ENCODE assay signal across 7 cellular contexts in the genomic region with DNA sequence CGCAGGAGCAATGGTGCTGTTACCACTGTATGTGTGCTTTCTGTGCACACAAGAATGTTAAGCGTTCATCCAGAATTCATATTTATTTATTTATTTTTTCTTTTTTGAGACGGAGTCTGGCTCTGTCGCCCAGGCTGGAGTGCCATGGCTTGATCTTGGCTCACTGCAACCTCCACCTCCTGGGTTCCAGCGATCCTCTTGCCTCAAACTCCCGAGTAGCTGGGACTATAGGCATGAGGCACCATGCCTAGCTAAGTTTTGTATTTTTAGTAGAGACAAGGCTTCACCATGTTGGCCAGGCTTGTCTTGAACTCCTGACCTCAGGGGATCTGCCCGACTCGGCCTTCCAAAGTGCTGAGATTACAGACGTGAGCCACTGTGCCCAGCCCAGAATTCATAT.
DNase-seq lines count a peak whose midpoint lies in the region; ATAC-seq and TF ChIP-seq lines count a peak whose summit lies in the region.
"Not testable (repeated sequence)": the region's sequence is repeated elsewhere in the genome, so short reads cannot be mapped to it uniquely, and the experiment has no call there.

No MANE protein-coding gene starts in this region.

- H2BK20ac ChIP-seq in IMR-90 (ENCODE audit: low read depth, low read length): peak overlapping the region; percentile 83

- peak overlapping the region; percentile 79 for H3K27ac Mint-ChIP-seq in chondrocyte (ENCODE audit: unreplicated experiment)

- H3K18ac ChIP-seq in IMR-90 (ENCODE audit: low read depth, low read length) (peak overlapping the region; percentile 99), mesenchymal stem cell (ENCODE audit: low read depth in 1 of 2, low read length in 2 of 2) (peak overlapping the region; percentile 10 to 41)

- peak overlapping the region; percentile 63 for H3K4me2 ChIP-seq in IMR-90 (ENCODE audit: low read depth, low read length)
- H3K4me2 ChIP-seq in mesenchymal stem cell (ENCODE audit: low read length, poor library complexity, severe bottlenecking): not testable (repeated sequence)

- H3K36me3 ChIP-seq in IMR-90 (ENCODE audit: control insufficient read depth, insufficient read depth, low read length); heart right ventricle; mesenchymal stem cell (ENCODE audit: control insufficient read depth in 1 of 2, insufficient read depth in 2 of 2, low read depth in 1 of 2, low read length in 2 of 2); thoracic aorta: not testable (repeated sequence)

- H3K79me1 ChIP-seq in IMR-90 (ENCODE audit: low read depth in 1 of 2, low read length in 2 of 2): peaks cover 16 to 43% of the 10 kb centered on the region in 2 experiments
- not testable (repeated sequence) for H3K79me1 ChIP-seq in mesenchymal stem cell (replicated peaks; ENCODE audit: low read length, poor library complexity, severe bottlenecking)

- not testable (repeated sequence) for TF ChIP-seq POLR2A in IMR-90 (IDR thresholded peaks at IDR 0.05; ENCODE audit: low read depth, low read length)

- H3K27me3 Mint-ChIP-seq in chondrocyte (ENCODE audit: low read depth): not testable (repeated sequence)

- peak overlapping the region; percentile 86 for H2AK5ac ChIP-seq in IMR-90 (ENCODE audit: low read depth, low read length)
- H2AK5ac ChIP-seq in mesenchymal stem cell (ENCODE audit: low read length, severe bottlenecking): not testable (repeated sequence)

- not testable (repeated sequence) for TF ChIP-seq RAD21 in IMR-90 (IDR thresholded peaks at IDR 0.05; ENCODE audit: low read length)

- not testable (repeated sequence) for H3K4me3 Mint-ChIP-seq in chondrocyte (ENCODE audit: unreplicated experiment)

- H2AK9ac ChIP-seq in IMR-90 (replicated peaks; ENCODE audit: low read depth, low read length, poor library complexity): not testable (repeated sequence)

- H3K9ac ChIP-seq in IMR-90 (ENCODE audit: low read depth, low read length): peak overlapping the region; percentile 49
- peak overlapping the region; percentile 72 for H3K9ac ChIP-seq in mesenchymal stem cell (ENCODE audit: low read length)

- peaks cover 24% of the 10 kb centered on the region for H3K4me1 ChIP-seq in IMR-90 (ENCODE audit: control insufficient read depth, insufficient read depth, low read length)
- H3K4me1 ChIP-seq in heart right ventricle: peaks cover 7 to 42% (median 29%) of the 10 kb centered on the region in 9 donors
- not testable (repeated sequence) for H3K4me1 ChIP-seq in mesenchymal stem cell (ENCODE audit: control insufficient read depth, insufficient read depth, low read depth, low read length)
- H3K4me1 ChIP-seq in thoracic aorta (ENCODE audit: control insufficient read depth in 1 of 2, low read depth in 2 of 2): peaks cover 12 to 26% of the 10 kb centered on the region in 2 donors

- not testable (repeated sequence) for DNase-seq in IMR-90; chondrocyte (ENCODE audit: low spot score); heart right ventricle; mesenchymal stem cell; sciatic nerve (ENCODE audit: low spot score); thoracic aorta (ENCODE audit: low spot score)

- POLR2A ChIA-PET in IMR-90 (lab: Charles Lee; ENCODE audit: unreplicated experiment): interaction anchor here (0.9 to 1.3 kb wide), 4 partner anchors 81 to 206 kb away, joined by 3 to 5 read pairs (median 4); a partner anchor contains a TSS

- H3K4me1 Mint-ChIP-seq in chondrocyte (ENCODE audit: low read depth): peaks cover 42% of the 10 kb centered on the region

- CTCF ChIA-PET in IMR-90 (lab: Yijun Ruan, JAX): interaction anchor here (1.3 kb wide), 1 partner anchor 18 kb away, joined by 3 read pairs; no protein-coding TSS in a partner anchor

- H2AFZ ChIP-seq in IMR-90 (replicated peaks; ENCODE audit: low read length, poor library complexity); mesenchymal stem cell (ENCODE audit: low read depth, low read length): not testable (repeated sequence)

- H4K91ac ChIP-seq in IMR-90 (ENCODE audit: insufficient read depth, low read depth, low read length): peak overlapping the region; percentile 88
- peak overlapping the region; percentile 3 for H4K91ac ChIP-seq in mesenchymal stem cell (ENCODE audit: low read length)

- peak overlapping the region; percentile 96 for H4K5ac ChIP-seq in IMR-90 (ENCODE audit: low read depth, low read length)

- not testable (repeated sequence) for TF ChIP-seq CTCF in IMR-90 (conservative IDR thresholded peaks at IDR 0.05; ENCODE audit: low read depth, low read length); VCaP (conservative IDR thresholded peaks at IDR 0.05); chondrocyte (IDR thresholded peaks at IDR 0.05); heart right ventricle (IDR thresholded peaks at IDR 0.05); thoracic aorta (IDR thresholded peaks at IDR 0.05)

- peak overlapping the region; percentile 77 to 78 for H4K8ac ChIP-seq in IMR-90 (ENCODE audit: low read depth in 2 of 2, low read length in 2 of 2)
- H4K8ac ChIP-seq in mesenchymal stem cell (ENCODE audit: low read length): peak overlapping the region; percentile 87

- not testable (repeated sequence) for H4K20me1 ChIP-seq in IMR-90 (ENCODE audit: insufficient read depth, low read length)

- peak overlapping the region; percentile 40 for H3K14ac ChIP-seq in IMR-90 (replicated peaks; ENCODE audit: low read depth, low read length)
- H3K14ac ChIP-seq in mesenchymal stem cell (ENCODE audit: low read length in 2 of 2): not testable (repeated sequence)

- H2BK15ac ChIP-seq in IMR-90 (ENCODE audit: low read depth, low read length): peak overlapping the region; percentile 66; the same call in 2 of the 3 replicates
- not testable (repeated sequence) for H2BK15ac ChIP-seq in mesenchymal stem cell (ENCODE audit: low read depth, poor library complexity, severe bottlenecking)

- H3K56ac ChIP-seq in IMR-90 (ENCODE audit: extremely low read depth, insufficient read depth, low read length): peak overlapping the region; percentile 91

- not testable (repeated sequence) for BruUV-seq in IMR-90 (replicated peaks; lab: Mats Ljungman, UMichigan)

- H3K4ac ChIP-seq in IMR-90 (ENCODE audit: low read depth, low read length) (peak overlapping the region; percentile 74), mesenchymal stem cell (ENCODE audit: low read depth in 1 of 2, low read length in 2 of 2) (peak overlapping the region in 1 of 2 experiments; percentile 76)

- not testable (repeated sequence) for H3K27me3 ChIP-seq in IMR-90 (ENCODE audit: control insufficient read depth, insufficient read depth, low read length); heart right ventricle; mesenchymal stem cell (ENCODE audit: control insufficient read depth in 1 of 2, insufficient read depth in 1 of 2, low read length in 2 of 2); thoracic aorta (replicated peaks; ENCODE audit: insufficient read depth)

- H3K27ac ChIP-seq in IMR-90 (ENCODE audit: insufficient read depth, low read length) (peak overlapping the region; percentile 87), VCaP (peak overlapping the region; percentile 73), heart right ventricle (peak overlapping the region; percentile 37 to 91 (median 86)), mesenchymal stem cell (ENCODE audit: low read length, poor library complexity, severe bottlenecking) (peak overlapping the region; percentile 98), thoracic aorta (peak overlapping the region; percentile 88 to 91)

- H3K23ac ChIP-seq in IMR-90 (ENCODE audit: low read depth, low read length): peak overlapping the region; percentile 68; the same call in 1 of the 2 replicates
- not testable (repeated sequence) for H3K23ac ChIP-seq in mesenchymal stem cell (ENCODE audit: low read length in 2 of 2)

- H3K36me3 Mint-ChIP-seq in chondrocyte (ENCODE audit: low read depth): not testable (repeated sequence)

- WGBS in IMR-90 (ENCODE audit: extremely low coverage in 2 of 2, insufficient read length in 1 of 2), 2 experiments: 80% methylated on average over 1 of the region's 9 CpGs; no CpG with 5 or more reads in 1 of the 2 experiments
- WGBS in heart right ventricle, 2 donors: 66 to 77% methylated on average over 9 of the region's 9 CpGs
- 74% methylated on average over 8 of the region's 9 CpGs for WGBS in mesenchymal stem cell

- H2BK120ac ChIP-seq in IMR-90 (ENCODE audit: low read depth, low read length): peak overlapping the region; percentile 76
- peak overlapping the region; percentile 22 for H2BK120ac ChIP-seq in mesenchymal stem cell (ENCODE audit: low read depth, low read length)

- H2BK5ac ChIP-seq in IMR-90 (ENCODE audit: low read depth, low read length, poor library complexity, severe bottlenecking): peak overlapping the region; percentile 93
- H2BK5ac ChIP-seq in mesenchymal stem cell (ENCODE audit: low read depth, low read length, poor library complexity, severe bottlenecking): not testable (repeated sequence)

- intact Hi-C loops in IMR-90 (cut with micrococcal nuclease) (loop anchor here (5.0 kb wide), 4 partner anchors 42 to 102 kb away; a partner anchor contains a TSS), heart right ventricle (cut with DNase I) (loop anchor here in 8 of 10 donors (5.0 to 10.0 kb wide), 5 partner anchors 50 to 188 kb away; a partner anchor contains a TSS)
- intact Hi-C loops in sciatic nerve (cut with DNase I): not testable (repeated sequence)

- dilution Hi-C loops in IMR-90 (cut with HindIII; ENCODE audit: low sequenced_read_pairs, unreplicated experiment): not testable (repeated sequence)

- H3K9me3 ChIP-seq in IMR-90 (ENCODE audit: control insufficient read depth, insufficient read depth, low read length); heart right ventricle; mesenchymal stem cell (ENCODE audit: control insufficient read depth, low read length); thoracic aorta: not testable (repeated sequence)

- ATAC-seq in IMR-90 (ENCODE audit: low read depth): peak; percentile 9
- not testable (repeated sequence) for ATAC-seq in heart right ventricle; thoracic aorta (ENCODE audit: insufficient number of reproducible peaks, low FRiP score, low read depth)
- peak; percentile 16 for ATAC-seq in sciatic nerve

- not testable (repeated sequence) for H3K9me3 Mint-ChIP-seq in chondrocyte (ENCODE audit: low read depth)

- peak overlapping the region in 1 of 2 experiments; percentile 49 for H2BK12ac ChIP-seq in mesenchymal stem cell (ENCODE audit: low read length in 2 of 2)

- in situ Hi-C loops in IMR-90 (cut with MboI; ENCODE audit: low sequenced_read_pairs): not testable (repeated sequence)

- peaks cover 17% of the 10 kb centered on the region for H3K9me1 ChIP-seq in IMR-90 (ENCODE audit: insufficient read depth, low read length)

- H3K4me3 ChIP-seq in IMR-90 (ENCODE audit: insufficient read depth, low read depth, low read length); heart right ventricle; mesenchymal stem cell (ENCODE audit: insufficient read depth in 1 of 2, low read depth in 1 of 2, low read length in 2 of 2): not testable (repeated sequence)
- H3K4me3 ChIP-seq in thoracic aorta: peak overlapping the region; percentile 63
